Comparison of ENCODE assay signal across 14 cellular contexts in genomic region chr17:41975099-41976083, GRCh38. TPM values are rescaled to one million over a fixed set of nuclear protein-coding genes. Genes with fewer than 3 reads are reported as not detected.
DNase-seq lines count a peak whose midpoint lies in the region; ATAC-seq and TF ChIP-seq lines count a peak whose summit lies in the region.
"Had no signal": no experiment of that assay in that cellular context is flagged by ENCODE, and none has a peak within 500 bp of the region (broad histone marks: within the 10 kb centered on the region; RNA-seq: fewer than 3 reads in every experiment).

No MANE protein-coding gene starts in this region.

- no peaks in the 10 kb centered on the region for H3K27me3 Mint-ChIP-seq in naive thymus-derived CD8-positive, alpha-beta T cell

- H3K4me3 Mint-ChIP-seq in naive thymus-derived CD8-positive, alpha-beta T cell: no peak overlapping the region
- H3K4me3 Mint-ChIP-seq: natural killer cell had no signal

- H3K36me3 Mint-ChIP-seq in naive thymus-derived CD8-positive, alpha-beta T cell: peaks cover 0 to 82% (median 10%) of the 10 kb centered on the region in 3 donors
- H3K36me3 Mint-ChIP-seq: natural killer cell had no signal

- H3K4me1 Mint-ChIP-seq in naive thymus-derived CD8-positive, alpha-beta T cell: peaks cover 2 to 27% (median 19%) of the 10 kb centered on the region in 4 donors

- H3K4me3 ChIP-seq in fibroblast of mammary gland (ENCODE audit: control insufficient read depth, low read depth, low read length): no peak overlapping the region

- ATAC-seq in naive thymus-derived CD8-positive, alpha-beta T cell: no peak
- ATAC-seq: natural killer cell had no signal

- POLR2A ChIA-PET in RWPE1 (lab: Yijun Ruan, JAX; ENCODE audit: low non-redundant PET): interaction anchor here (0.6 to 0.8 kb wide), 2 partner anchors 8 to 57 kb away, joined by 3 to 5 read pairs; no protein-coding TSS in a partner anchor
- POLR2A ChIA-PET in naive thymus-derived CD8-positive, alpha-beta T cell (lab: Charles Lee): no interaction called here

- H3K27ac ChIP-seq in RWPE1: peak overlapping the region; percentile 56

- no peaks in the 10 kb centered on the region for H3K9me3 Mint-ChIP-seq in naive thymus-derived CD8-positive, alpha-beta T cell
- H3K9me3 Mint-ChIP-seq: natural killer cell had no signal

- H3K27ac Mint-ChIP-seq in naive thymus-derived CD8-positive, alpha-beta T cell: peak overlapping the region in 4 of 10 donors; percentile 7 to 69 (median 28)

- CTCF ChIA-PET in RWPE1 (lab: Yijun Ruan, JAX): interaction anchor here (0.6 kb wide), 2 partner anchors 721 to 1348 kb away, joined by 6 read pairs; no protein-coding TSS in a partner anchor

- TF ChIP-seq CTCF in RWPE1 (conservative IDR thresholded peaks at IDR 0.05; ENCODE audit: low read depth): no peak
- TF ChIP-seq CTCF in fibroblast of mammary gland (conservative IDR thresholded peaks at IDR 0.05; ENCODE audit: control insufficient read depth, insufficient read depth, low read depth, low read length): no peak

- DNase-seq in Ammon's horn (ENCODE audit: low spot score) (peak; percentile 93), RWPE1 (ENCODE audit: low spot score) (no peak), fibroblast of mammary gland (ENCODE audit: low read depth) (peak; percentile 82), putamen (ENCODE audit: low spot score) (peak; percentile 91), NCI-H1105 treated with DMSO at 0.1 percent for 48 hours (lab: John Stamatoyannopoulos, UW) (no peak), SK-N-DZ (ENCODE audit: low spot score) (no peak), foreskin melanocyte (no peak)
- no peak for DNase-seq in naive thymus-derived CD8-positive, alpha-beta T cell
- DNase-seq: activated CD4-positive, alpha-beta T cell treated with anti-CD3 and anti-CD28 coated beads for 1 hour; activated gamma-delta T cell treated with Interleukin-2 at 50 U/mL for 16 hours; Calu3; effector CD8-positive, alpha-beta T cell; natural killer cell; NCI-H524 treated with DMSO at 0.1 percent for 48 hours had no signal

RNA-seq across cellular contexts. Expression of gene CNP, which starts 8.8 kb away (rescaled TPM):
- total RNA-seq in naive thymus-derived CD8-positive, alpha-beta T cell: 10 to 100 TPM; 30.6 to 34.1 TPM
- 10 to 100 TPM; 27.0 to 33.6 (median 27.5) TPM for polyA plus RNA-seq in naive thymus-derived CD8-positive, alpha-beta T cell
- polyA plus RNA-seq in SK-N-DZ (2014; cell fraction: cytosol; rRNA removed): 65.2 and 68.4 TPM in 2 replicates
- polyA plus RNA-seq in SK-N-DZ (2014; cell fraction: nucleus; rRNA removed): 33.2 and 36.3 TPM in 2 replicates

RNA-seq across cellular contexts. Expression of gene DNAJC7, which starts 41.8 kb away (rescaled TPM):
- 100 to 1,000 TPM; 118 to 129 TPM for total RNA-seq in naive thymus-derived CD8-positive, alpha-beta T cell
- 10 to 100 TPM; 63.6 to 70.1 (median 66.2) TPM for polyA plus RNA-seq in naive thymus-derived CD8-positive, alpha-beta T cell
- polyA plus RNA-seq in SK-N-DZ (2014; cell fraction: cytosol; rRNA removed): 159 and 167 TPM in 2 replicates
- 80.4 and 84.3 TPM in 2 replicates for polyA plus RNA-seq in SK-N-DZ (2014; cell fraction: nucleus; rRNA removed)

RNA-seq across cellular contexts. Expression of gene NKIRAS2, which starts 44.5 kb away (rescaled TPM):
- 10 to 100 TPM; 19.1 to 19.2 TPM for total RNA-seq in naive thymus-derived CD8-positive, alpha-beta T cell
- polyA plus RNA-seq in naive thymus-derived CD8-positive, alpha-beta T cell: 10 to 100 TPM; 20.5 to 30.2 (median 21.9) TPM
- polyA plus RNA-seq in SK-N-DZ (2014; cell fraction: cytosol; rRNA removed): 79.4 and 94.0 TPM in 2 replicates
- 26.2 and 34.8 TPM in 2 replicates for polyA plus RNA-seq in SK-N-DZ (2014; cell fraction: nucleus; rRNA removed)

RNA-seq across cellular contexts. Expression of gene ODAD4, which starts 45.0 kb away (rescaled TPM):
- total RNA-seq in naive thymus-derived CD8-positive, alpha-beta T cell: not detected
- polyA plus RNA-seq in naive thymus-derived CD8-positive, alpha-beta T cell: under 1 TPM in 2 of 3 donors, not detected in 1; 0.08 to 0.09 TPM
- polyA plus RNA-seq in SK-N-DZ (2014; cell fraction: cytosol; rRNA removed): 1.5 and 3.5 TPM in 2 replicates
- polyA plus RNA-seq in SK-N-DZ (2014; cell fraction: nucleus; rRNA removed): 1.4 and 2.5 TPM in 2 replicates

RNA-seq across cellular contexts. Expression of gene ACLY, which starts 56.6 kb away (rescaled TPM):
- total RNA-seq in naive thymus-derived CD8-positive, alpha-beta T cell: 10 to 100 TPM; 69.9 to 79.3 TPM
- 10 to 100 TPM; 42.7 to 61.3 (median 50.1) TPM for polyA plus RNA-seq in naive thymus-derived CD8-positive, alpha-beta T cell
- polyA plus RNA-seq in SK-N-DZ (2014; cell fraction: cytosol; rRNA removed): 200 and 214 TPM in 2 replicates
- polyA plus RNA-seq in SK-N-DZ (2014; cell fraction: nucleus; rRNA removed): 125 and 184 TPM in 2 replicates

Comparison
In these comparisons a context has a peak if more than half of its experiments do, and no peak if none do; other contexts are left out.
1. DNase-seq: peak in Ammon's horn (single experiment), fibroblast of mammary gland (single experiment) and putamen (single experiment); none in RWPE1 (single experiment), naive thymus-derived CD8-positive, alpha-beta T cell (0 of 10), NCI-H1105 treated with DMSO at 0.1 percent for 48 hours (single experiment), SK-N-DZ (single experiment) and foreskin melanocyte (single experiment).